1 cellular context compared by ENCODE assay signal in the genomic region with DNA sequence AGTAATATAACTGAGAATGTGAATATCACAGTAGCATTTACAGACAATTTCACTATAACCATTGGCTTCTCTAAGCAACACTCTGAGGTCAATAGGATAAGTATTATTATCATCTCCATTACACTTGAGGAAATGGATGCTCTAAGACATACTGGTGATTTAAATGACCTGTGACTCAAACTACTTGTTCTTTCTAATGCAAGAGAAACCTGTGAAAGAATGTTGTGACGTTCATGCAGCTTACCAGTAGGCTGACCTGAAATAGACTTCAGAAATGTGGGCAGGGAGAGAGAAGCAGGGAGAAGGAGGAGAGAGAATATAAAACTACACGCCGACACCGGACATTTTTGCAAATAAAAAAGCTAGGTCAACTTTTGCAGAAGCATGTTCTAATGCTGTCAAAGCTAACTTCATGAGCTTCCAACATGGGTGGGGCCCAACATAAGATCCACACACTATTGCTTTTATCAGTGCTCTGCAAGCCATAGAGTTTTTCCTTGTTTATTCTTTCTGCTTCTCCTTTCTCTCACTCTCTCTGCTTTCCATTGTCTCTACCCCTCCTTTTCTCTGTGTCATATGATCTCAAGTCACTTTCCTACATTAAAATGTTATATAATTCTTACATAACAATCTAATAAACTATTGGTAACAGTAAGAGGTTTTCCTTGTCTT.
TF ChIP-seq lines count a peak whose summit lies in the region.

No MANE protein-coding gene starts in this region.

TF ChIP-seq in GM12878, 131 proteins besides CTCF, POLR2A, EP300 and RAD21 (continued from another document):
- TF ChIP-seq, protein P1, sequence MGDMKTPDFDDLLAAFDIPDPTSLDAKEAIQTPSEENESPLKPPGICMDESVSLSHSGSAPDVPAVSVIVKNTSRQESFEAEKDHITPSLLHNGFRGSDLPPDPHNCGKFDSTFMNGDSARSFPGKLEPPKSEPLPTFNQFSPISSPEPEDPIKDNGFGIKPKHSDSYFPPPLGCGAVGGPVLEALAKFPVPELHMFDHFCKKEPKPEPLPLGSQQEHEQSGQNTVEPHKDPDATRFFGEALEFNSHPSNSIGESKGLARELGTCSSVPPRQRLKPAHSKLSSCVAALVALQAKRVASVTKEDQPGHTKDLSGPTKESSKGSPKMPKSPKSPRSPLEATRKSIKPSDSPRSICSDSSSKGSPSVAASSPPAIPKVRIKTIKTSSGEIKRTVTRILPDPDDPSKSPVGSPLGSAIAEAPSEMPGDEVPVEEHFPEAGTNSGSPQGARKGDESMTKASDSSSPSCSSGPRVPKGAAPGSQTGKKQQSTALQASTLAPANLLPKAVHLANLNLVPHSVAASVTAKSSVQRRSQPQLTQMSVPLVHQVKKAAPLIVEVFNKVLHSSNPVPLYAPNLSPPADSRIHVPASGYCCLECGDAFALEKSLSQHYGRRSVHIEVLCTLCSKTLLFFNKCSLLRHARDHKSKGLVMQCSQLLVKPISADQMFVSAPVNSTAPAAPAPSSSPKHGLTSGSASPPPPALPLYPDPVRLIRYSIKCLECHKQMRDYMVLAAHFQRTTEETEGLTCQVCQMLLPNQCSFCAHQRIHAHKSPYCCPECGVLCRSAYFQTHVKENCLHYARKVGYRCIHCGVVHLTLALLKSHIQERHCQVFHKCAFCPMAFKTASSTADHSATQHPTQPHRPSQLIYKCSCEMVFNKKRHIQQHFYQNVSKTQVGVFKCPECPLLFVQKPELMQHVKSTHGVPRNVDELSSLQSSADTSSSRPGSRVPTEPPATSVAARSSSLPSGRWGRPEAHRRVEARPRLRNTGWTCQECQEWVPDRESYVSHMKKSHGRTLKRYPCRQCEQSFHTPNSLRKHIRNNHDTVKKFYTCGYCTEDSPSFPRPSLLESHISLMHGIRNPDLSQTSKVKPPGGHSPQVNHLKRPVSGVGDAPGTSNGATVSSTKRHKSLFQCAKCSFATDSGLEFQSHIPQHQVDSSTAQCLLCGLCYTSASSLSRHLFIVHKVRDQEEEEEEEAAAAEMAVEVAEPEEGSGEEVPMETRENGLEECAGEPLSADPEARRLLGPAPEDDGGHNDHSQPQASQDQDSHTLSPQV (IDR thresholded peaks at IDR 0.05), result no peak
- TF ChIP-seq TAF1 (IDR thresholded peaks at IDR 0.05; ENCODE audit: borderline replicate concordance, low read depth, low read length) (no peak), POLR2AphosphoS5 (IDR thresholded peaks at IDR 0.05; ENCODE audit: low read length) (no peak), RUNX3 (IDR thresholded peaks at IDR 0.05; ENCODE audit: low read length) (no peak), ESRRA (IDR thresholded peaks at IDR 0.05; ENCODE audit: low read length) (no peak), BMI1 (IDR thresholded peaks at IDR 0.05; ENCODE audit: borderline replicate concordance) (no peak), MYC (IDR thresholded peaks at IDR 0.05; ENCODE audit: insufficient read depth, insufficient read length, insufficient replicate concordance, low read length, severe bottlenecking) (no peak), NFIC (IDR thresholded peaks at IDR 0.05; ENCODE audit: low read depth, low read length) (no peak), TBL1XR1 (IDR thresholded peaks at IDR 0.05; ENCODE audit: low read depth, low read length) (no peak), POU2F2 (IDR thresholded peaks at IDR 0.05; ENCODE audit: borderline replicate concordance, low read depth, low read length) (no peak), MEF2B (IDR thresholded peaks at IDR 0.05; ENCODE audit: partially characterized antibody, poor library complexity, severe bottlenecking) (no peak), SUPT20H (IDR thresholded peaks at IDR 0.05; ENCODE audit: borderline replicate concordance, control insufficient read depth, low read depth, low read length) (no peak)
- TF ChIP-seq, protein P2, sequence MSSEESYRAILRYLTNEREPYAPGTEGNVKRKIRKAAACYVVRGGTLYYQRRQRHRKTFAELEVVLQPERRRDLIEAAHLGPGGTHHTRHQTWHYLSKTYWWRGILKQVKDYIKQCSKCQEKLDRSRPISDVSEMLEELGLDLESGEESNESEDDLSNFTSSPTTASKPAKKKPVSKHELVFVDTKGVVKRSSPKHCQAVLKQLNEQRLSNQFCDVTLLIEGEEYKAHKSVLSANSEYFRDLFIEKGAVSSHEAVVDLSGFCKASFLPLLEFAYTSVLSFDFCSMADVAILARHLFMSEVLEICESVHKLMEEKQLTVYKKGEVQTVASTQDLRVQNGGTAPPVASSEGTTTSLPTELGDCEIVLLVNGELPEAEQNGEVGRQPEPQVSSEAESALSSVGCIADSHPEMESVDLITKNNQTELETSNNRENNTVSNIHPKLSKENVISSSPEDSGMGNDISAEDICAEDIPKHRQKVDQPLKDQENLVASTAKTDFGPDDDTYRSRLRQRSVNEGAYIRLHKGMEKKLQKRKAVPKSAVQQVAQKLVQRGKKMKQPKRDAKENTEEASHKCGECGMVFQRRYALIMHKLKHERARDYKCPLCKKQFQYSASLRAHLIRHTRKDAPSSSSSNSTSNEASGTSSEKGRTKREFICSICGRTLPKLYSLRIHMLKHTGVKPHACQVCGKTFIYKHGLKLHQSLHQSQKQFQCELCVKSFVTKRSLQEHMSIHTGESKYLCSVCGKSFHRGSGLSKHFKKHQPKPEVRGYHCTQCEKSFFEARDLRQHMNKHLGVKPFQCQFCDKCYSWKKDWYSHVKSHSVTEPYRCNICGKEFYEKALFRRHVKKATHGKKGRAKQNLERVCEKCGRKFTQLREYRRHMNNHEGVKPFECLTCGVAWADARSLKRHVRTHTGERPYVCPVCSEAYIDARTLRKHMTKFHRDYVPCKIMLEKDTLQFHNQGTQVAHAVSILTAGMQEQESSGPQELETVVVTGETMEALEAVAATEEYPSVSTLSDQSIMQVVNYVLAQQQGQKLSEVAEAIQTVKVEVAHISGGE (CRISPR knock-in tag; IDR thresholded peaks at IDR 0.05), result no peak
- TF ChIP-seq, protein P3, sequence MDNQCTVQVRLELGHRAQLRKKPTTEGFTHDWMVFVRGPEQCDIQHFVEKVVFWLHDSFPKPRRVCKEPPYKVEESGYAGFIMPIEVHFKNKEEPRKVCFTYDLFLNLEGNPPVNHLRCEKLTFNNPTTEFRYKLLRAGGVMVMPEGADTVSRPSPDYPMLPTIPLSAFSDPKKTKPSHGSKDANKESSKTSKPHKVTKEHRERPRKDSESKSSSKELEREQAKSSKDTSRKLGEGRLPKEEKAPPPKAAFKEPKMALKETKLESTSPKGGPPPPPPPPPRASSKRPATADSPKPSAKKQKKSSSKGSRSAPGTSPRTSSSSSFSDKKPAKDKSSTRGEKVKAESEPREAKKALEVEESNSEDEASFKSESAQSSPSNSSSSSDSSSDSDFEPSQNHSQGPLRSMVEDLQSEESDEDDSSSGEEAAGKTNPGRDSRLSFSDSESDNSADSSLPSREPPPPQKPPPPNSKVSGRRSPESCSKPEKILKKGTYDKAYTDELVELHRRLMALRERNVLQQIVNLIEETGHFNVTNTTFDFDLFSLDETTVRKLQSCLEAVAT (IDR thresholded peaks at IDR 0.05), result no peak
- TF ChIP-seq, protein P4, sequence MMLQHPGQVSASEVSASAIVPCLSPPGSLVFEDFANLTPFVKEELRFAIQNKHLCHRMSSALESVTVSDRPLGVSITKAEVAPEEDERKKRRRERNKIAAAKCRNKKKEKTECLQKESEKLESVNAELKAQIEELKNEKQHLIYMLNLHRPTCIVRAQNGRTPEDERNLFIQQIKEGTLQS (IDR thresholded peaks at IDR 0.05; ENCODE audit: borderline replicate concordance, extremely low read depth, low read depth, low read length), result no peak
